In the genomic region with DNA sequence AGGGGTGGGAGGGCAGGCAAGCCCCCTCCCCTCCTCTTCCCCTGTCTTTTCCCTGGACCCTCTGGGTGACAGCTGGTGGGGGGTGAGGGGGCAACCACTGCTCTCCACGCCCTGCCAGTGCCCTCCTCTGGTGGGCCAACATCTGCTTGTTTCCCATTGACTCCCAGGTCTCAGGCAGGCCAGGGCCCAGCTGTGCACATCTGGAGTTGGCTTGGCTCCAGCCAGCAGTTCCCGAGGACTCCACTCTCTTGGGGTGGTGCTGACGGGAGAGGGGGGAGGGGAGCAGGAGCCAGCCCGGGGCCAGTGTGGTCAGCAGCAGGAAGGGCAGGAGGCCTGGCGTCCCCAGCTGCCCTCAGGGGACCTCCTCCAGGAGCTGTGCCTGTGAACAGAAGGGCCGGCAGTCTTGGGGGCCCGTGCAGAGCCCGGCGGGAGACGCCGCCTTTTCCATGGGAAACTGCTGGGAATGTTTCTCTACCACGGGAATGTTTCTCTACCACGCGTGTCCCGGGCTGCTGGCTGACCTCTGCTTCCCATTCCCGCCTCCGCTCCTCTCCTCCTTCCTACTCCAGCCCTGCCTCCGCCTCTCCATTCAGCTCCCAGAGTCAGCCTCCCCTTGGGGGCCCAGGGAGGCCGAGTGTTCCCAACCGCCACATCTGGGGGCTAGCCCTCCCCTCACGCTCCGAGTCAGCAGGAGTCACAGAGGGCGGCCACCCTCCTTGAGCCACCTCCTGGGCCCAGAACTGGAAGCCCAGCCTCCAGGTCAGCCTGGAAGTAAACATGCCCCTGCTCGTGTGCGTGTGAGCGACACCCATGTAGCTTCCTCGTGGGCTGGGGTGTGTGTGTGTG, we compare ENCODE assay signal across 8 cellular contexts. TPM values are rescaled to one million over a fixed set of nuclear protein-coding genes. Genes with fewer than 3 reads are reported as not detected.
DNase-seq lines count a peak whose midpoint lies in the region; ATAC-seq, FAIRE-seq and TF ChIP-seq lines count a peak whose summit lies in the region.

No MANE protein-coding gene starts in this region.

- H3K4ac ChIP-seq in H9 (ENCODE audit: low read depth, low read length) = no peak overlapping the region

- RAD21 ChIA-PET in GM12878 (lab: Charles Lee; ENCODE audit: unreplicated experiment) = interaction anchor here (1.6 to 2.4 kb wide), 3 partner anchors 28 to 94 kb away, joined by 4 to 20 read pairs (median 17); no protein-coding TSS in a partner anchor

- H2BK5ac ChIP-seq in H9 (ENCODE audit: insufficient read length, low read length) = no peak overlapping the region

- H4K8ac ChIP-seq in H9 (replicated peaks; ENCODE audit: insufficient read length, low read depth, low read length) = no peak overlapping the region

- TF ChIP-seq POLR2A in GM12878 (IDR thresholded peaks at IDR 0.05; ENCODE audit: low read depth, low read length) = no peak
- TF ChIP-seq POLR2A in spleen (IDR thresholded peaks at IDR 0.05) = no peak

- H4K5ac ChIP-seq in H9 (ENCODE audit: insufficient read length, low read depth, low read length) = no peak overlapping the region

- SMC1A ChIA-PET in GM12878 (lab: Charles Lee; ENCODE audit: uncharacterized antibody, unreplicated experiment) = interaction anchor here (2.7 to 2.8 kb wide), 2 partner anchors 15 to 21 kb away, joined by 16 read pairs; no protein-coding TSS in a partner anchor

- H3K4me2 ChIP-seq in H9 (ENCODE audit: insufficient read depth, insufficient read length, low read length) = no peak overlapping the region
- no peak overlapping the region for H3K4me2 ChIP-seq in GM12878 (ENCODE audit: control insufficient read depth, insufficient read depth)

- no peak for TF ChIP-seq EP300 in GM12878 (IDR thresholded peaks at IDR 0.05; ENCODE audit: borderline replicate concordance in 1 of 2, control insufficient read depth in 1 of 2, low read depth in 2 of 2, low read length in 2 of 2)

- H3K27ac ChIP-seq in H9 (ENCODE audit: insufficient read length, low read depth, low read length) (no peak overlapping the region), GM12878 (ENCODE audit: control insufficient read depth, insufficient read depth) (no peak overlapping the region), spleen (peak overlapping the region; percentile 80 to 99 (median 92))

- H3K36me3 Mint-ChIP-seq in H9 (ENCODE audit: insufficient read depth in 1 of 3, low read depth in 3 of 3) = no peaks in the 10 kb centered on the region

- CTCF ChIA-PET in GM12878 (lab: Yijun Ruan, JAX) = interaction anchor here (0.8 to 4.0 kb wide), 4 partner anchors 16 to 94 kb away, joined by 3 to 41 read pairs (median 29); no protein-coding TSS in a partner anchor

- no peak overlapping the region for H3K56ac ChIP-seq in H9 (ENCODE audit: insufficient read length, low read depth, low read length)

- in situ Hi-C loops in GM12878 (cut with MboI) = no loop called here

- intact Hi-C loops in GM12878 (cut with micrococcal nuclease; ENCODE audit: unreplicated experiment) = no loop called here
- intact Hi-C loops in spleen (cut with DNase I; ENCODE audit: low total_unique reads) = no loop called here

- H3T11ph ChIP-seq in H9 (ENCODE audit: low read length) = no peak overlapping the region

- no peaks in the 10 kb centered on the region for H3K79me1 ChIP-seq in H9 (ENCODE audit: insufficient read depth, low read depth, low read length, poor library complexity, severe bottlenecking)

- TF ChIP-seq RAD21 in GM12878 (IDR thresholded peaks at IDR 0.05; ENCODE audit: insufficient read depth, low read depth, low read length) = no peak

- H3K9ac ChIP-seq in H9 (ENCODE audit: extremely low read depth, insufficient read length, low read length) (no peak overlapping the region), GM12878 (ENCODE audit: control insufficient read depth, insufficient read depth, low read length) (no peak overlapping the region)

- no peaks in the 10 kb centered on the region for H3K9me3 Mint-ChIP-seq in H9

- H2BK20ac ChIP-seq in H9 (ENCODE audit: low read depth, low read length, poor library complexity, severe bottlenecking) = no peak overlapping the region

- no peak overlapping the region for H4K91ac ChIP-seq in H9 (ENCODE audit: insufficient read length, low read depth, low read length)

- no peak overlapping the region for H2BK120ac ChIP-seq in H9 (ENCODE audit: low read depth, low read length, poor library complexity, severe bottlenecking)

- no peak overlapping the region for H2BK12ac ChIP-seq in H9 (ENCODE audit: insufficient read length, low read depth, low read length)

- no peak overlapping the region for H2AFZ ChIP-seq in H9 (ENCODE audit: low read length)
- peak overlapping the region; percentile 9; the same call in 1 of the 2 replicates for H2AFZ ChIP-seq in GM12878 (ENCODE audit: control insufficient read depth, low read depth, low read length)

- H3K4me1 Mint-ChIP-seq in H9 = peaks cover 19 to 31% of the 10 kb centered on the region in 2 experiments

- H3K14ac ChIP-seq in H9 (ENCODE audit: insufficient read depth, low read length) = peak overlapping the region; percentile 45; the same call in 1 of the 2 replicates

- H3K79me2 ChIP-seq in H9 (ENCODE audit: insufficient read depth, low read length) (no peaks in the 10 kb centered on the region), GM12878 (ENCODE audit: control insufficient read depth, insufficient read depth, low read length) (no peaks in the 10 kb centered on the region)

- TF ChIP-seq CTCF in H9 (conservative IDR thresholded peaks at IDR 0.05) (no peak), GM12878 (IDR thresholded peaks at IDR 0.05 in 2 of 3, conservative IDR thresholded peaks at IDR 0.05 in 1 of 3; ENCODE audit: control insufficient read depth in 2 of 3, extremely low read depth in 1 of 3, insufficient read depth in 1 of 3, low read depth in 3 of 3, low read length in 3 of 3) (no peak), spleen (IDR thresholded peaks at IDR 0.05 in 8 of 11, conservative IDR thresholded peaks at IDR 0.05 in 3 of 11) (no peak)

- no peak for FAIRE-seq in GM12878 (lab: Jason Lieb, UNC)

- H3K18ac ChIP-seq in H9 (ENCODE audit: insufficient read length, low read depth, low read length) = no peak overlapping the region

- no peak overlapping the region for H2AK5ac ChIP-seq in H9 (ENCODE audit: insufficient read length, low read length)

- no peak overlapping the region for H2BK15ac ChIP-seq in H9 (ENCODE audit: low read depth, low read length)

- DNase-seq in H9 = no peak
- no peak for DNase-seq in GM12878 (ENCODE audit: low read depth, low spot score)
- DNase-seq in iris pigment epithelial cell (ENCODE audit: low read depth) = peak; percentile 30
- DNase-seq in spleen = peak; percentile 84
- no peak for DNase-seq in NCI-H1092 treated with DMSO at 0.1 percent for 48 hours (lab: John Stamatoyannopoulos, UW)
- no peak for DNase-seq in AML-193 (lab: John Stamatoyannopoulos, UW)
- no peak for DNase-seq in NCI-H2081 treated with DMSO at 0.1 percent for 48 hours (lab: John Stamatoyannopoulos, UW)

- peak overlapping the region in 1 of 3 experiments; percentile 27; a peak in 1 of 7 replicates for H3K27ac Mint-ChIP-seq in H9

- H3K4me1 ChIP-seq in H9 (ENCODE audit: insufficient read depth, low read length) (peaks cover 4% of the 10 kb centered on the region; the same call in 1 of the 2 replicates), GM12878 (ENCODE audit: control insufficient read depth, insufficient read depth, low read length) (peaks cover 12% of the 10 kb centered on the region), spleen (peaks cover 33 to 75% (median 55%) of the 10 kb centered on the region in 6 donors)

- H3K36me3 ChIP-seq in GM12878 (ENCODE audit: control insufficient read depth in 2 of 2, insufficient read depth in 2 of 2, low read length in 1 of 2) (no peaks in the 10 kb centered on the region), spleen (no peaks in the 10 kb centered on the region)

- no peaks in the 10 kb centered on the region for H3K9me3 ChIP-seq in H9 (ENCODE audit: control insufficient read depth, low read depth, low read length)
- H3K9me3 ChIP-seq in GM12878 (replicated peaks; ENCODE audit: control insufficient read depth, insufficient read depth, low read length) = no peaks in the 10 kb centered on the region
- H3K9me3 ChIP-seq in spleen = no peaks in the 10 kb centered on the region

- H3K23ac ChIP-seq in H9 (ENCODE audit: insufficient read length, low read depth, low read length) = no peak overlapping the region

- POLR2A ChIA-PET in GM12878 (lab: Charles Lee) = no interaction called here

- ATAC-seq in GM12878 (no peak), HG03280 (IDR thresholded peaks at IDR 0.05; ENCODE audit: unreplicated experiment) (no peak)

- H3K27me3 ChIP-seq in H9 (ENCODE audit: insufficient read depth, low read length) = no peaks in the 10 kb centered on the region
- H3K27me3 ChIP-seq in GM12878 (replicated peaks in 1 of 2; ENCODE audit: control insufficient read depth in 2 of 2, insufficient read depth in 2 of 2, low read length in 1 of 2) = no peaks in the 10 kb centered on the region
- peaks cover 0 to 11% (median 0%) of the 10 kb centered on the region in 7 donors for H3K27me3 ChIP-seq in spleen (replicated peaks in 1 of 7)

- BruUV-seq in GM12878 (replicated peaks; lab: Mats Ljungman, UMichigan) = no TSS peak

- H4K20me1 ChIP-seq in H9 (ENCODE audit: control insufficient read depth, insufficient read depth, insufficient read length) = no peaks in the 10 kb centered on the region
- H4K20me1 ChIP-seq in GM12878 (ENCODE audit: control insufficient read depth, insufficient read depth) = no peaks in the 10 kb centered on the region

- peaks cover 24% of the 10 kb centered on the region for H3K27me3 Mint-ChIP-seq in H9 (ENCODE audit: low read depth)

- no CpG with 5 or more reads among the region's 27 CpGs for WGBS in H9 (ENCODE audit: extremely low coverage, insufficient read length, low lambda C conversion rate)
- 74% methylated on average over 27 of the region's 27 CpGs for WGBS in GM12878 (ENCODE audit: insufficient coverage, insufficient replicate concordance, low lambda C conversion rate, missing lambda C conversion rate)
- WGBS in spleen, 5 donors = 67 to 75% (median 69%) methylated on average over 19 to 27 of the region's 27 CpGs

- peak overlapping the region in 1 of 2 experiments; percentile 26; a peak in 1 of 5 replicates for H3K4me3 Mint-ChIP-seq in H9

- H3K4me3 ChIP-seq in GM12878 (peak overlapping the region; percentile 27; the same call in 1 of the 2 replicates), spleen (peak overlapping the region in 2 of 8 donors; percentile 40 to 66)

- H3K23me2 ChIP-seq in H9 (ENCODE audit: insufficient read length, low read depth, low read length, poor library complexity, severe bottlenecking) = no peaks in the 10 kb centered on the region

RNA-seq across cellular contexts. Expression of gene CYGB, which starts 7.6 kb away (rescaled TPM):
- total RNA-seq in H9 (2021) (2.4 and 2.8 TPM in 2 replicates), GM12878 (2014; rRNA removed) (0.34 TPM in 1 of 2 replicates, not detected in the other), GM12878 (2014; rRNA removed; fragmentation: Illumina TruSeq; extraction: Trizol) (not detected in 2 replicates), GM12878 (2021) (not detected in 2 replicates), spleen (10 to 100 TPM in 3 of 7 donors, 1 to 10 TPM in 4; 5.0 to 21.0 (median 9.9) TPM)
- not detected in 2 replicates for total RNA-seq in GM12878 (2013; cell fraction: nucleolus; rRNA removed)
- not detected for polyA plus RNA-seq in GM12878 (2011; ENCODE audit: low read depth)
- polyA plus RNA-seq in GM12878 (2011; rRNA removed) (not detected in 2 replicates), GM12878 (2014; fragmentation: Illumina TruSeq; extraction: Trizol) (not detected in 2 replicates), GM12878 (2014; fragmentation: Nextera tagmentation; extraction: Ambion mirVana) (not detected), GM12878 (2014; rRNA removed) (not detected in 2 replicates), GM12878 (2016; fragmentation: Nextera tagmentation; extraction: Ambion mirVana) (not detected), spleen (1 to 10 TPM; 3.5 to 5.8 (median 5.5) TPM)
- polyA plus RNA-seq in GM12878 (2011; cell fraction: cytosol; rRNA removed) = 0.09 TPM in 1 of 2 replicates, not detected in the other
- 0.25 TPM in 1 of 2 replicates, not detected in the other for polyA plus RNA-seq in GM12878 (2011; cell fraction: nucleus; rRNA removed)
- not detected in 2 replicates for polyA plus RNA-seq in GM12878 (2012)
- 0.31 TPM in 1 of 2 replicates, not detected in the other for polyA minus RNA-seq in GM12878 (2011; rRNA and poly(A)+ RNA removed)
- not detected in 2 replicates for polyA minus RNA-seq in GM12878 (2011; cell fraction: cytosol; rRNA and poly(A)+ RNA removed)
- not detected in 2 replicates for polyA minus RNA-seq in GM12878 (2011; cell fraction: nucleus; rRNA and poly(A)+ RNA removed)

RNA-seq across cellular contexts. Expression of gene PRCD, which starts 10.0 kb away (rescaled TPM):
- total RNA-seq in H9 (2021) (0.42 and 0.46 TPM in 2 replicates), GM12878 (2014; rRNA removed) (0.44 TPM in 1 of 2 replicates, not detected in the other), GM12878 (2014; rRNA removed; fragmentation: Illumina TruSeq; extraction: Trizol) (0.18 TPM in 1 of 2 replicates, not detected in the other), GM12878 (2021) (0.37 and 0.95 TPM in 2 replicates), spleen (10 to 100 TPM in 2 of 7 donors, 1 to 10 TPM in 5; 3.5 to 18.8 (median 9.2) TPM)
- 2.4 TPM in 2 replicates for total RNA-seq in GM12878 (2013; cell fraction: nucleolus; rRNA removed)
- not detected for polyA plus RNA-seq in GM12878 (2011; ENCODE audit: low read depth)
- polyA plus RNA-seq in GM12878 (2011; rRNA removed) (0.22 and 0.49 TPM in 2 replicates), GM12878 (2014; fragmentation: Illumina TruSeq; extraction: Trizol) (not detected in 2 replicates), GM12878 (2014; fragmentation: Nextera tagmentation; extraction: Ambion mirVana) (under 1 TPM in 1 of 2 experiments, not detected in 1; 0.31 TPM), GM12878 (2014; rRNA removed) (0.51 TPM in 1 of 2 replicates, not detected in the other), GM12878 (2016; fragmentation: Nextera tagmentation; extraction: Ambion mirVana) (under 1 TPM; 0.37 to 0.55 TPM), spleen (10 to 100 TPM; 28.9 to 54.1 (median 29.6) TPM)
- polyA plus RNA-seq in GM12878 (2011; cell fraction: cytosol; rRNA removed) = 0.24 and 0.48 TPM in 2 replicates
- 0.50 and 1.4 TPM in 2 replicates for polyA plus RNA-seq in GM12878 (2011; cell fraction: nucleus; rRNA removed)
- 0.45 TPM in 1 of 2 replicates, not detected in the other for polyA plus RNA-seq in GM12878 (2012)
- polyA minus RNA-seq in GM12878 (2011; rRNA and poly(A)+ RNA removed) = not detected in 2 replicates
- polyA minus RNA-seq in GM12878 (2011; cell fraction: cytosol; rRNA and poly(A)+ RNA removed) = not detected in 2 replicates
- not detected in 2 replicates for polyA minus RNA-seq in GM12878 (2011; cell fraction: nucleus; rRNA and poly(A)+ RNA removed)

RNA-seq across cellular contexts. Expression of gene RHBDF2, which starts 28.6 kb away (rescaled TPM):
- total RNA-seq in H9 (2021) = 17.1 and 19.7 TPM in 2 replicates
- total RNA-seq in GM12878 (2013; cell fraction: nucleolus; rRNA removed) = 130 and 159 TPM in 2 replicates
- total RNA-seq in GM12878 (2014; rRNA removed) = 22.5 and 31.1 TPM in 2 replicates
- 10.9 and 12.2 TPM in 2 replicates for total RNA-seq in GM12878 (2014; rRNA removed; fragmentation: Illumina TruSeq; extraction: Trizol)
- 30.5 and 43.0 TPM in 2 replicates for total RNA-seq in GM12878 (2021)
- 10.0 TPM for polyA plus RNA-seq in GM12878 (2011; ENCODE audit: low read depth)
- polyA plus RNA-seq in GM12878 (2011; rRNA removed) = 2.0 and 6.5 TPM in 2 replicates
- 7.1 and 8.0 TPM in 2 replicates for polyA plus RNA-seq in GM12878 (2011; cell fraction: cytosol; rRNA removed)
- 52.8 and 56.2 TPM in 2 replicates for polyA plus RNA-seq in GM12878 (2011; cell fraction: nucleus; rRNA removed)
- polyA plus RNA-seq in GM12878 (2012) = 34.5 and 40.1 TPM in 2 replicates
- polyA plus RNA-seq in GM12878 (2014; fragmentation: Illumina TruSeq; extraction: Trizol) = 3.7 and 12.9 TPM in 2 replicates
- polyA plus RNA-seq in GM12878 (2014; fragmentation: Nextera tagmentation; extraction: Ambion mirVana) = 1 to 10 TPM in 1 of 2 experiments, under 1 TPM in 1; 0.97 to 1.1 TPM
- polyA plus RNA-seq in GM12878 (2014; rRNA removed) = 38.3 and 42.4 TPM in 2 replicates
- 10 to 100 TPM; 24.5 to 26.4 TPM for polyA plus RNA-seq in GM12878 (2016; fragmentation: Nextera tagmentation; extraction: Ambion mirVana)
- polyA minus RNA-seq in GM12878 (2011; rRNA and poly(A)+ RNA removed) = 7.6 and 15.0 TPM in 2 replicates
- 7.0 and 7.6 TPM in 2 replicates for polyA minus RNA-seq in GM12878 (2011; cell fraction: cytosol; rRNA and poly(A)+ RNA removed)
- polyA minus RNA-seq in GM12878 (2011; cell fraction: nucleus; rRNA and poly(A)+ RNA removed) = 14.9 and 27.1 TPM in 2 replicates
- total RNA-seq in spleen = 100 to 1,000 TPM in 4 of 7 donors, 10 to 100 TPM in 3; 95.1 to 147 (median 114) TPM
- polyA plus RNA-seq in spleen = 10 to 100 TPM; 31.4 to 72.7 (median 53.3) TPM

RNA-seq across cellular contexts. Expression of gene ST6GALNAC2, which starts 55.8 kb away (rescaled TPM):
- total RNA-seq in H9 (2021) (0.37 and 0.46 TPM in 2 replicates), GM12878 (2014; rRNA removed) (0.23 TPM in 1 of 2 replicates, not detected in the other), GM12878 (2014; rRNA removed; fragmentation: Illumina TruSeq; extraction: Trizol) (not detected in 2 replicates), GM12878 (2021) (0.13 and 0.41 TPM in 2 replicates), spleen (10 to 100 TPM in 3 of 7 donors, 1 to 10 TPM in 4; 8.1 to 15.7 (median 9.8) TPM)
- not detected in 2 replicates for total RNA-seq in GM12878 (2013; cell fraction: nucleolus; rRNA removed)
- polyA plus RNA-seq in GM12878 (2011; ENCODE audit: low read depth) = 0.12 TPM
- polyA plus RNA-seq in GM12878 (2011; rRNA removed) (0.08 and 0.17 TPM in 2 replicates), GM12878 (2014; fragmentation: Illumina TruSeq; extraction: Trizol) (not detected in 2 replicates), GM12878 (2014; fragmentation: Nextera tagmentation; extraction: Ambion mirVana) (not detected), GM12878 (2014; rRNA removed) (0.18 TPM in 1 of 2 replicates, not detected in the other), GM12878 (2016; fragmentation: Nextera tagmentation; extraction: Ambion mirVana) (under 1 TPM in 1 of 2 experiments, not detected in 1; 0.24 TPM), spleen (1 to 10 TPM; 1.1 to 4.8 (median 1.3) TPM)
- polyA plus RNA-seq in GM12878 (2011; cell fraction: cytosol; rRNA removed) = 0.06 and 0.12 TPM in 2 replicates
- 0.15 and 1.2 TPM in 2 replicates for polyA plus RNA-seq in GM12878 (2011; cell fraction: nucleus; rRNA removed)
- 0.28 TPM in 1 of 2 replicates, not detected in the other for polyA plus RNA-seq in GM12878 (2012)
- not detected in 2 replicates for polyA minus RNA-seq in GM12878 (2011; rRNA and poly(A)+ RNA removed)
- not detected in 2 replicates for polyA minus RNA-seq in GM12878 (2011; cell fraction: cytosol; rRNA and poly(A)+ RNA removed)
- polyA minus RNA-seq in GM12878 (2011; cell fraction: nucleus; rRNA and poly(A)+ RNA removed) = not detected in 2 replicates

Comparison
In these comparisons a context has a peak if more than half of its experiments do, and no peak if none do; other contexts are left out.
1. DNase-seq: peak in iris pigment epithelial cell (single experiment) and spleen (single experiment); none in H9 (single experiment), GM12878 (single experiment), NCI-H1092 treated with DMSO at 0.1 percent for 48 hours (single experiment), AML-193 (0 of 2) and NCI-H2081 treated with DMSO at 0.1 percent for 48 hours (single experiment).
2. H3K27ac ChIP-seq: peak in spleen (8 of 8); none in H9 (single experiment) and GM12878 (single experiment).